1 cellular context compared by ENCODE assay signal in the genomic region with DNA sequence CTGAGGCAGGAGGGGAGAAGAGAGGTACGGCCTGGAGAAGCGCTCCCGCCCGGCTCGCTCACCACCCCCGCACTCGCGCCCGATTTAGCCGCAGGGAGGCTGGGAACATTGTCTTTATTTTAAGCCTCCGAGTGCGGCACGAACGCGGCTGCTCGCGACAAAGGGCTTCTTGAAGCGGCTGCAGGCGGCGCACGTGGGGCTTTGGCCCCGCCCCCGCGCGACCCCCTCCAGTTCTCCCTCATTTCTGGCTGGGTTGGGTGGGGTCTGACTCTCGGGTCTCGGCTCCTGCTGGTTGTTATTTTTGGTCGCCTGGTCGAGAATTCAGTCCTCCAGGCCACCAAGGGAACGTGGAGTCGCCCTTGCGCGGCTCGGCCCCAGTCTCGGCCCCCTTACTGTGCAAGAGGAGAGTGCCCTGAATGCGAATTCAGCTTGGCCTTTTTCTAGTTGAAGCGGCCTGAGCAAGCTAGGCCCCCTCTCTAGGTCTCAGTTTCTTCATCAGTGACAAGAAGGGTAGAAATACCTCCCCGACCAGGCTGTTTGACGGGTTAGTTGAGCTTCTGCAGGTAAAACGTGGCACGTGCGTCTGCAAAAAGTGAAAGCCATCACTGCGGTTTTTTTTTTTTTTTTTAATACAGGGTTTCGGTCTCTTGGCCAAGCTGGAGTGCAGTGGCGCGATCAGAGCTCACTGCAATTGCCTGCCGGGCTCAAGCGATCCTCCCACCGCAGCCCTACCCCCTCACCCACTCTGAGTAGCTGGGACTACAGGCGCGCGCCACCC.
TF ChIP-seq lines count a peak whose summit lies in the region.

No MANE protein-coding gene starts in this region.

TF ChIP-seq in H1, 55 proteins besides CTCF, POLR2A, EP300 and RAD21:
- TF ChIP-seq ATF3 (IDR thresholded peaks at IDR 0.05; ENCODE audit: insufficient read depth, low read depth, low read length) (0 out of 2 replicates have a peak, but pooled peaks have one; percentile 2), TAF1 (IDR thresholded peaks at IDR 0.05; ENCODE audit: low read depth, low read length) (0 out of 2 replicates have a peak, but pooled peaks have one; percentile 33), MAX (IDR thresholded peaks at IDR 0.05) (peak; percentile 82), SIX5 (IDR thresholded peaks at IDR 0.05; ENCODE audit: low read depth, low read length) (no peak), USF2 (IDR thresholded peaks at IDR 0.05; ENCODE audit: low read length) (peak; percentile 39; the same call in 1 of the 2 replicates), EGR1 (IDR thresholded peaks at IDR 0.05; ENCODE audit: borderline replicate concordance, low read depth, low read length) (peak; percentile 85; the same call in 1 of the 2 replicates), ASH2L (IDR thresholded peaks at IDR 0.05; ENCODE audit: low read length) (peak; percentile 33), E2F6 (IDR thresholded peaks at IDR 0.05) (peak; percentile 53; the same call in 1 of the 2 replicates), YY1 (IDR thresholded peaks at IDR 0.05; ENCODE audit: low read depth, low read length) (no peak)
